ENCODE assay signal across 9 cellular contexts in genomic region chr2:63053889-63054725, GRCh38. TPM values are rescaled to one million over a fixed set of nuclear protein-coding genes. Genes with fewer than 3 reads are reported as not detected.
A peak's percentile ranks its signal among the peaks of the same experiment; 100 is the strongest.
DNase-seq lines count a peak whose midpoint lies in the region; ATAC-seq and TF ChIP-seq lines count a peak whose summit lies in the region.
"Had no signal": no experiment of that assay in that cellular context is flagged by ENCODE, and none has a peak within 500 bp of the region (broad histone marks: within the 10 kb centered on the region; RNA-seq: fewer than 3 reads in every experiment).

No MANE protein-coding gene starts in this region.

- peaks cover 41% of the 10 kb centered on the region for H3K36me3 Mint-ChIP-seq in brain

- no peak overlapping the region for H3K4me3 ChIP-seq in AG04449 (ENCODE audit: low read depth, low read length)
- H3K4me3 ChIP-seq in GM23248 = peak overlapping the region; percentile 14; the same call in 1 of the 2 replicates
- peak overlapping the region; percentile 4 for H3K4me3 ChIP-seq in mononuclear cell (ENCODE audit: low read length)

- H3K9me2 ChIP-seq in GM23248 (ENCODE audit: insufficient read depth) = no peaks in the 10 kb centered on the region

- peak overlapping the region; percentile 76 to 90 (median 87) for H3K4me3 Mint-ChIP-seq in brain

- in situ Hi-C loops in GM23248 (cut with MboI) = no loop called here

- H3K27me3 ChIP-seq in GM23248 (replicated peaks; ENCODE audit: insufficient read depth) (peaks cover 70% of the 10 kb centered on the region), mononuclear cell (ENCODE audit: insufficient read depth, low read length) (peaks cover 93% of the 10 kb centered on the region)

- H3K9me3 ChIP-seq in GM23248 (ENCODE audit: low read depth) (no peaks in the 10 kb centered on the region), mononuclear cell (ENCODE audit: low read depth, low read length) (no peaks in the 10 kb centered on the region)

- H2AFZ ChIP-seq in GM23248 = no peak overlapping the region

- peak overlapping the region; percentile 27 to 99 (median 94) for H3K27ac Mint-ChIP-seq in brain

- TF ChIP-seq CTCF in AG04449 (IDR thresholded peaks at IDR 0.05; ENCODE audit: insufficient read depth, low read length, missing control alignments) (peak; percentile 27), brain (conservative IDR thresholded peaks at IDR 0.05) (peak; percentile 22 to 63)

- WGBS in GM23248 (ENCODE audit: low coverage in 1 of 2, low lambda C conversion rate in 2 of 2, missing lambda C conversion rate in 2 of 2), 2 experiments = 22% methylated on average over 28 to 51 of the region's 51 CpGs

- peaks cover 88% of the 10 kb centered on the region for H3K27me3 Mint-ChIP-seq in brain

- H3K36me3 ChIP-seq in GM23248 (ENCODE audit: low read depth) = no peaks in the 10 kb centered on the region

- 0 out of 2 replicates have a peak, but pooled peaks cover 3% of the 10 kb centered on the region for H4K20me1 ChIP-seq in GM23248 (ENCODE audit: insufficient read depth)

- H3K27ac ChIP-seq in GM23248 = no peak overlapping the region

- DNase-seq in AG04449 (ENCODE audit: low read depth, low spot score) (no peak), GM23248 (peak; percentile 27), midbrain (lab: John Stamatoyannopoulos, UW) (no peak), NCI-H2107 treated with DMSO at 0.1 percent for 48 hours (lab: John Stamatoyannopoulos, UW; ENCODE audit: unreplicated experiment) (no peak)
- DNase-seq: substantia nigra had no signal

- CTCF ChIA-PET in AG04449 (lab: Yijun Ruan, JAX) = interaction anchor here (1.2 kb wide), 1 partner anchor 434 kb away, joined by 3 read pairs; no protein-coding TSS in a partner anchor

- H3K4me1 Mint-ChIP-seq in brain = peaks cover 73% of the 10 kb centered on the region

- H3F3A ChIP-seq in GM23248 (ENCODE audit: insufficient read depth) = no peaks in the 10 kb centered on the region

- H3K79me2 ChIP-seq in GM23248 (ENCODE audit: insufficient read depth) = no peaks in the 10 kb centered on the region

- peaks cover 0 to 32% (median 9%) of the 10 kb centered on the region in 5 experiments for H3K9me3 Mint-ChIP-seq in brain

- no peak overlapping the region for H3K9ac ChIP-seq in GM23248

- POLR2A ChIA-PET in AG04449 (lab: Yijun Ruan, JAX) = no interaction called here

- H3K4me1 ChIP-seq in GM23248 (ENCODE audit: insufficient read depth) (peaks cover 13% of the 10 kb centered on the region), mononuclear cell (ENCODE audit: insufficient read depth, low read length) (peaks cover 86% of the 10 kb centered on the region)

- ATAC-seq in GM21786 (IDR thresholded peaks at IDR 0.05; ENCODE audit: unreplicated experiment) = no peak
- no peak for ATAC-seq in GM19035 (IDR thresholded peaks at IDR 0.05; ENCODE audit: unreplicated experiment)

- H3K4me2 ChIP-seq in GM23248 (ENCODE audit: unreplicated experiment) = peak overlapping the region; percentile 31

RNA-seq across cellular contexts. Expression of gene OTX1, which starts 3.5 kb away (rescaled TPM):
- total RNA-seq in GM23248 (2014; rRNA removed; shearing (Covaris generic)) = 0.25 TPM in 1 of 2 replicates, not detected in the other
- not detected in 2 replicates for polyA plus RNA-seq in GM23248 (2016; fragmentation: Nextera tagmentation; extraction: Ambion mirVana)
- 1.0 TPM for polyA plus RNA-seq in brain (ENCODE audit: insufficient read depth, low read depth, low replicate concordance)
- not detected for total RNA-seq in mononuclear cell
